1 cellular context compared by ENCODE assay signal in genomic region chrX:119218198-119218597, GRCh38.
TF ChIP-seq lines count a peak whose summit lies in the region.

No MANE protein-coding gene starts in this region.

TF ChIP-seq in HCT116, 20 proteins besides CTCF, POLR2A, EP300 and RAD21:
- TF ChIP-seq REST (IDR thresholded peaks at IDR 0.05; ENCODE audit: low read depth) (no peak), MAX (IDR thresholded peaks at IDR 0.05) (no peak), POLR2AphosphoS5 (IDR thresholded peaks at IDR 0.05; ENCODE audit: low read depth, low read length) (no peak), EZH2phosphoT487 (IDR thresholded peaks at IDR 0.05; ENCODE audit: borderline replicate concordance) (no peak), SRF (IDR thresholded peaks at IDR 0.05; ENCODE audit: low read depth) (no peak), ZBTB33 (IDR thresholded peaks at IDR 0.05; ENCODE audit: extremely low read depth, insufficient replicate concordance, low read length) (no peak), ATF3 (IDR thresholded peaks at IDR 0.05) (no peak), CBX3 (IDR thresholded peaks at IDR 0.05; ENCODE audit: low read depth) (no peak), TCF7L2 (IDR thresholded peaks at IDR 0.05; ENCODE audit: borderline replicate concordance, extremely low read depth, insufficient read depth, insufficient read length) (no peak), EZH2 (IDR thresholded peaks at IDR 0.05) (no peak), SIN3A (IDR thresholded peaks at IDR 0.05; ENCODE audit: low read depth) (no peak), YY1 (IDR thresholded peaks at IDR 0.05; ENCODE audit: extremely low read depth, insufficient replicate concordance, low read depth, low read length) (no peak)
